ENCODE assay signal across 8 cellular contexts in genomic region chr12:47808574-47809380, GRCh38. TPM values are rescaled to one million over a fixed set of nuclear protein-coding genes. Genes with fewer than 3 reads are reported as not detected.
A peak's percentile ranks its signal among the peaks of the same experiment; 100 is the strongest.
DNase-seq lines count a peak whose midpoint lies in the region; ATAC-seq and TF ChIP-seq lines count a peak whose summit lies in the region.

No MANE protein-coding gene starts in this region.

- intact Hi-C loops in natural killer cell (cut with micrococcal nuclease), result no loop called here

- H3K4me2 ChIP-seq in SK-N-SH, result peak overlapping the region; percentile 61

- TF ChIP-seq RAD21 in SK-N-SH (IDR thresholded peaks at IDR 0.05; ENCODE audit: low read length), result no peak

- peak overlapping the region in 1 of 2 experiments; percentile 7; a peak in 1 of 4 replicates for H3K4me3 ChIP-seq in SK-N-SH (ENCODE audit: low read depth in 2 of 2, low read length in 1 of 2)

- peak overlapping the region; percentile 62 to 63 for H3K27ac ChIP-seq in SK-N-SH (ENCODE audit: low read depth in 2 of 2, low read length in 1 of 2)

- H3K4me1 ChIP-seq in SK-N-SH (ENCODE audit: control insufficient read depth in 1 of 2, insufficient read depth in 2 of 2, low read depth in 1 of 2, low read length in 1 of 2), result peaks cover 55 to 67% of the 10 kb centered on the region in 2 experiments

- ATAC-seq in SK-N-SH treated with all-trans-retinoic acid at 6 μM for 48 hours (no peak; the same call in 2 of the 3 replicates), natural killer cell (peak; percentile 29 to 57 (median 39)), HG03139 (IDR thresholded peaks at IDR 0.05; ENCODE audit: unreplicated experiment) (no peak), GM21367 (IDR thresholded peaks at IDR 0.05; ENCODE audit: unreplicated experiment) (no peak)

- TF ChIP-seq CTCF in SK-N-SH (IDR thresholded peaks at IDR 0.05) (0 out of 2 replicates have a peak, but pooled peaks have one; percentile 21), natural killer cell (IDR thresholded peaks at IDR 0.05) (peak; percentile 27)

- peaks cover 86% of the 10 kb centered on the region for H3K4me1 Mint-ChIP-seq in T-helper 2 cell treated with Interferon-gamma antibody and Interleukin-4, amounts not matched to agents 5 μg/mL and 100 μg/mL, for 36 hours (ENCODE audit: low read depth)
- peaks cover 88 to 95% of the 10 kb centered on the region in 2 donors for H3K4me1 Mint-ChIP-seq in natural killer cell

- H3K27me3 Mint-ChIP-seq in T-helper 2 cell treated with Interferon-gamma antibody and Interleukin-4, amounts not matched to agents 5 μg/mL and 100 μg/mL, for 36 hours (ENCODE audit: low read depth), result no peaks in the 10 kb centered on the region
- H3K27me3 Mint-ChIP-seq in natural killer cell (ENCODE audit: low read depth in 2 of 2), result no peaks in the 10 kb centered on the region

- H3K9ac ChIP-seq in SK-N-SH, result peak overlapping the region; percentile 38

- H3K79me2 ChIP-seq in SK-N-SH (ENCODE audit: insufficient read depth), result peaks cover 100% of the 10 kb centered on the region

- peaks cover 39% of the 10 kb centered on the region for H3K36me3 Mint-ChIP-seq in T-helper 2 cell treated with Interferon-gamma antibody and Interleukin-4, amounts not matched to agents 5 μg/mL and 100 μg/mL, for 36 hours (ENCODE audit: low read depth)
- H3K36me3 Mint-ChIP-seq in natural killer cell, result no peaks in the 10 kb centered on the region

- peak overlapping the region; percentile 89 for H3K27ac Mint-ChIP-seq in T-helper 2 cell treated with Interferon-gamma antibody and Interleukin-4, amounts not matched to agents 5 μg/mL and 100 μg/mL, for 36 hours
- peak overlapping the region; percentile 91 to 92 for H3K27ac Mint-ChIP-seq in natural killer cell

- CTCF ChIA-PET in SK-N-SH (lab: Yijun Ruan, JAX), result interaction anchor here (1.0 to 15.5 kb wide), 10 partner anchors 9 to 123 kb away, joined by 3 to 247 read pairs (median 7); partner anchors contain the start of gene HDAC7

- DNase-seq in SK-N-SH, result no peak
- peak; percentile 69 for DNase-seq in T-helper 2 cell treated with Interferon-gamma antibody and Interleukin-4, amounts not matched to agents 5 μg/mL and 100 μg/mL, for 36 hours (ENCODE audit: low spot score)
- peak; percentile 39 for DNase-seq in central memory CD4-positive, alpha-beta T cell
- DNase-seq in natural killer cell, result peak; percentile 60
- DNase-seq in DMS 273 treated with DMSO at 0.1 percent for 48 hours (lab: John Stamatoyannopoulos, UW), result no peak

- H4K20me1 ChIP-seq in SK-N-SH (ENCODE audit: insufficient read depth), result peaks cover 94% of the 10 kb centered on the region

- TF ChIP-seq EP300 in SK-N-SH (IDR thresholded peaks at IDR 0.05; ENCODE audit: borderline replicate concordance in 1 of 2, low read depth in 1 of 2, low read length in 1 of 2), result no peak

- H3F3A ChIP-seq in SK-N-SH (replicated peaks; ENCODE audit: insufficient read depth), result peaks cover 18% of the 10 kb centered on the region

- peaks cover 7 to 29% of the 10 kb centered on the region in 2 experiments for H3K36me3 ChIP-seq in SK-N-SH (replicated peaks in 1 of 2; ENCODE audit: control insufficient read depth in 1 of 2, insufficient read depth in 2 of 2, low read length in 1 of 2)

- H3K9me3 Mint-ChIP-seq in T-helper 2 cell treated with Interferon-gamma antibody and Interleukin-4, amounts not matched to agents 5 μg/mL and 100 μg/mL, for 36 hours, result no peaks in the 10 kb centered on the region
- H3K9me3 Mint-ChIP-seq in natural killer cell, result no peaks in the 10 kb centered on the region

- H3K27me3 ChIP-seq in SK-N-SH (ENCODE audit: insufficient read depth), result no peaks in the 10 kb centered on the region

- H3K4me3 Mint-ChIP-seq in T-helper 2 cell treated with Interferon-gamma antibody and Interleukin-4, amounts not matched to agents 5 μg/mL and 100 μg/mL, for 36 hours, result peak overlapping the region; percentile 79
- peak overlapping the region; percentile 78 for H3K4me3 Mint-ChIP-seq in natural killer cell

- 70% methylated on average over 9 of the region's 9 CpGs for WGBS in SK-N-SH (ENCODE audit: low lambda C conversion rate)

- POLR2A ChIA-PET in SK-N-SH (lab: Yijun Ruan, JAX), result interaction anchor here (0.9 to 1.5 kb wide), 3 partner anchors 8 to 16 kb away, joined by 3 to 7 read pairs (median 3); partner anchors contain the start of gene HDAC7

- no peaks in the 10 kb centered on the region for H3K9me3 ChIP-seq in SK-N-SH

- no peaks in the 10 kb centered on the region for H3K9me2 ChIP-seq in SK-N-SH

- H2AFZ ChIP-seq in SK-N-SH (ENCODE audit: low read depth), result no peak overlapping the region

TF ChIP-seq in SK-N-SH, 30 proteins besides CTCF, POLR2A, EP300 and RAD21:
- TF ChIP-seq ELF1 (IDR thresholded peaks at IDR 0.05) (no peak), NFIC (IDR thresholded peaks at IDR 0.05; ENCODE audit: borderline replicate concordance) (no peak), FOXJ3 (CRISPR knock-in tag; IDR thresholded peaks at IDR 0.05) (no peak), MXI1 (IDR thresholded peaks at IDR 0.05; ENCODE audit: low read depth, low read length) (no peak)
TF ChIP-seq in SK-N-SH: peak in this region for 0.

TF ChIP-seq in SK-N-SH treated with all-trans-retinoic acid at 6 μM for 48 hours, 23 proteins besides CTCF, POLR2A, EP300 and RAD21:
- no peak for TF ChIP-seq ZFP3 (CRISPR knock-in tag; IDR thresholded peaks at IDR 0.05)
- no peak for TF ChIP-seq TSHZ2 (CRISPR knock-in tag; IDR thresholded peaks at IDR 0.05)
- no peak for TF ChIP-seq PPARA (CRISPR knock-in tag; IDR thresholded peaks at IDR 0.05; ENCODE audit: borderline replicate concordance)
- no peak for TF ChIP-seq CREB5 (CRISPR knock-in tag; IDR thresholded peaks at IDR 0.05; ENCODE audit: low read depth)
- no peak for TF ChIP-seq TCF4 (CRISPR knock-in tag; IDR thresholded peaks at IDR 0.05; ENCODE audit: borderline replicate concordance)
- no peak for TF ChIP-seq GLIS3 (CRISPR knock-in tag; IDR thresholded peaks at IDR 0.05)
- no peak for TF ChIP-seq SNAI2 (CRISPR knock-in tag; IDR thresholded peaks at IDR 0.05)
- TF ChIP-seq ZC3H10 (CRISPR knock-in tag; IDR thresholded peaks at IDR 0.05), result no peak
- TF ChIP-seq ZFP30 (CRISPR knock-in tag; IDR thresholded peaks at IDR 0.05), result no peak
- TF ChIP-seq ZNF8 (CRISPR knock-in tag; IDR thresholded peaks at IDR 0.05), result no peak
- TF ChIP-seq TOX (CRISPR knock-in tag; IDR thresholded peaks at IDR 0.05; ENCODE audit: borderline replicate concordance), result no peak
- TF ChIP-seq ESRRG (CRISPR knock-in tag; IDR thresholded peaks at IDR 0.05), result no peak
- TF ChIP-seq OSR1 (CRISPR knock-in tag; IDR thresholded peaks at IDR 0.05), result no peak

RNA-seq across cellular contexts. Expression of gene HDAC7, which starts 10.9 kb away (rescaled TPM):
- 32.7 and 51.0 TPM in 2 replicates for polyA plus RNA-seq in SK-N-SH (2012; rRNA removed)
- polyA plus RNA-seq in SK-N-SH (2012; cell fraction: cytosol; rRNA removed), result 20.4 and 31.4 TPM in 2 replicates
- 227 and 305 TPM in 2 replicates for polyA plus RNA-seq in SK-N-SH (2012; cell fraction: nucleus; rRNA removed)
- 100 to 1,000 TPM; 141 to 235 (median 147) TPM for total RNA-seq in natural killer cell

RNA-seq across cellular contexts. Expression of gene SLC48A1, which starts 35.7 kb away (rescaled TPM):
- polyA plus RNA-seq in SK-N-SH (2012; rRNA removed), result 7.3 and 8.1 TPM in 2 replicates
- 4.7 and 6.8 TPM in 2 replicates for polyA plus RNA-seq in SK-N-SH (2012; cell fraction: cytosol; rRNA removed)
- 13.1 and 16.1 TPM in 2 replicates for polyA plus RNA-seq in SK-N-SH (2012; cell fraction: nucleus; rRNA removed)
- 1 to 10 TPM; 2.0 to 4.4 (median 3.4) TPM for total RNA-seq in natural killer cell

RNA-seq across cellular contexts. Expression of gene RAPGEF3, which starts 50.1 kb away (rescaled TPM):
- 0.90 and 0.93 TPM in 2 replicates for polyA plus RNA-seq in SK-N-SH (2012; rRNA removed)
- polyA plus RNA-seq in SK-N-SH (2012; cell fraction: cytosol; rRNA removed), result 0.23 and 0.42 TPM in 2 replicates
- 3.8 and 4.7 TPM in 2 replicates for polyA plus RNA-seq in SK-N-SH (2012; cell fraction: nucleus; rRNA removed)
- total RNA-seq in natural killer cell, result under 1 TPM; 0.23 to 0.73 (median 0.49) TPM

Comparison
In these comparisons a context has a peak if more than half of its experiments do, and no peak if none do; other contexts are left out.
1. DNase-seq: peak in T-helper 2 cell treated with Interferon-gamma antibody and Interleukin-4, amounts not matched to agents 5 μg/mL and 100 μg/mL, for 36 hours (single experiment), central memory CD4-positive, alpha-beta T cell (single experiment) and natural killer cell (single experiment); none in SK-N-SH (single experiment) and DMS 273 treated with DMSO at 0.1 percent for 48 hours (single experiment).
2. ATAC-seq: peak in natural killer cell (3 of 3); none in SK-N-SH treated with all-trans-retinoic acid at 6 μM for 48 hours (single experiment), HG03139 (single experiment) and GM21367 (single experiment).